8 cellular contexts compared by ENCODE assay signal in the genomic region with DNA sequence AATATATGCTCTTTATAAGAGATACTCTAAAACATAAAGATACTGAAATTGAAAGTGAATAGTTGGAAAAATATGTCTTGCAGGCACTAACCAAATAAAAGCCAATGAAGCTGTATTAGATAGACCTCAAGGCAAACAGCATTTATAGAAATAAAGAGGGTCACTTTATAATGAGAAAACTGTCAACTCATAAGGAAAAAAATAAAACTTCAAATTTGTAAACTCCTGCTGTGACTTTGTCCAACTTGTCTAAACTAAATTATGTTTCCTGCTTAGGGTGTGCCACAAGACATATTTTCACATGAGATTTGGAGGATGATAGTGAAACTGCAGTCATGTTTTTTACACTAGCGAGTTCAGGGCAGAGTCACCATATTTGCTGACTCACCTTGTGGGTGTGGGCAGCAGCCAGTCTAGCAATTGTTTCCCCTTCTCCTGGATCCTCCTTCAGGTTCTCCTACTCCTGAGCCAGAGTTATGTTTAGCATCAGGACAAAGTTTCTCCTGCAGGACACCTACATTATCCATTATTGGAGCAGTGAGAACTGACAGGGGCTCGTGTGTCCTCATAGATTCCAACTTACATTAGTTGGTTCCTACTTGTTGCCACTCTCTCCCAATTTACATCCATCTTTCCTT. TPM values are rescaled to one million over a fixed set of nuclear protein-coding genes. Genes with fewer than 3 reads are reported as not detected.
DNase-seq lines count a peak whose midpoint lies in the region; ATAC-seq and TF ChIP-seq lines count a peak whose summit lies in the region.
"Had no signal": no experiment of that assay in that cellular context is flagged by ENCODE, and none has a peak within 500 bp of the region (broad histone marks: within the 10 kb centered on the region; RNA-seq: fewer than 3 reads in every experiment).

No MANE protein-coding gene starts in this region.

- no peaks in the 10 kb centered on the region for H3K9me3 ChIP-seq in hepatocyte (ENCODE audit: low read depth)

- H3K4me1 ChIP-seq in hepatocyte (ENCODE audit: insufficient read depth) = no peaks in the 10 kb centered on the region

- ATAC-seq in HG02885 (IDR thresholded peaks at IDR 0.05; ENCODE audit: poor library complexity, unreplicated experiment) = peak; percentile 54

- in situ Hi-C loops in GM13977 (cut with MboI; ENCODE audit: low pct_unique_long_range_greater_than_20kb, low sequenced_read_pairs, unreplicated experiment) = no loop called here

- no peaks in the 10 kb centered on the region for H3K27me3 ChIP-seq in hepatocyte

- H4K20me1 ChIP-seq in hepatocyte (ENCODE audit: insufficient read depth, poor library complexity, severe bottlenecking) = no peaks in the 10 kb centered on the region

- peaks cover 4% of the 10 kb centered on the region for H3K9me2 ChIP-seq in hepatocyte (replicated peaks; ENCODE audit: insufficient read depth)

- DNase-seq in GM13977 (ENCODE audit: low spot score) (peak; percentile 33), hepatocyte (ENCODE audit: low spot score) (peak; percentile 13), COR-L47 (lab: John Stamatoyannopoulos, UW) (no peak), middle frontal gyrus (ENCODE audit: extremely low spot score, low spot score) (no peak)
- DNase-seq in effector CD8-positive, alpha-beta T cell (lab: John Stamatoyannopoulos, UW) = no peak
- DNase-seq: activated B cell treated with CpG ODN at 0.5 μM for 24 hours had no signal

- no peaks in the 10 kb centered on the region for H3K79me2 ChIP-seq in hepatocyte

- peaks cover 8% of the 10 kb centered on the region for H3K27me3 Mint-ChIP-seq in T-helper 1 cell treated with Interleukin-12 subunit alpha and Interleukin-12 subunit beta and Interleukin-4 antibody, amounts not matched to agents 30 μg/mL and 1 μg/mL, for 36 hours (ENCODE audit: low read depth)
- H3K27me3 Mint-ChIP-seq: activated B cell treated with CpG ODN at 0.5 μM for 24 hours had no signal

- H3K36me3 Mint-ChIP-seq in T-helper 1 cell treated with Interleukin-12 subunit alpha and Interleukin-12 subunit beta and Interleukin-4 antibody, amounts not matched to agents 30 μg/mL and 1 μg/mL, for 36 hours (ENCODE audit: low read depth) = peaks cover 10% of the 10 kb centered on the region

- H3K27ac Mint-ChIP-seq in T-helper 1 cell treated with Interleukin-12 subunit alpha and Interleukin-12 subunit beta and Interleukin-4 antibody, amounts not matched to agents 30 μg/mL and 1 μg/mL, for 36 hours = peak overlapping the region; percentile 53
- H3K27ac Mint-ChIP-seq: activated B cell treated with CpG ODN at 0.5 μM for 24 hours had no signal

- peaks cover 33% of the 10 kb centered on the region for H3K9me3 Mint-ChIP-seq in T-helper 1 cell treated with Interleukin-12 subunit alpha and Interleukin-12 subunit beta and Interleukin-4 antibody, amounts not matched to agents 30 μg/mL and 1 μg/mL, for 36 hours

- H3K4me2 ChIP-seq in hepatocyte = peak overlapping the region; percentile 44

- whole genome bisulfite sequencing in hepatocyte (ENCODE audit: low lambda C conversion rate, missing lambda C conversion rate) = 29% methylated on average over 2 of the region's 2 CpGs

- peaks cover 14% of the 10 kb centered on the region for H3K4me1 Mint-ChIP-seq in T-helper 1 cell treated with Interleukin-12 subunit alpha and Interleukin-12 subunit beta and Interleukin-4 antibody, amounts not matched to agents 30 μg/mL and 1 μg/mL, for 36 hours (ENCODE audit: low read depth)

- no peak overlapping the region for H3K4me3 ChIP-seq in hepatocyte

- peak overlapping the region; percentile 12 for H2AFZ ChIP-seq in hepatocyte

- no peaks in the 10 kb centered on the region for H3K36me3 ChIP-seq in hepatocyte (replicated peaks; ENCODE audit: insufficient read depth, low read depth)

- TF ChIP-seq CTCF in GM13977 (IDR thresholded peaks at IDR 0.05; ENCODE audit: extremely low read depth, insufficient read depth, missing control alignments) (no peak), hepatocyte (IDR thresholded peaks at IDR 0.05; ENCODE audit: poor library complexity) (no peak)

- no peak overlapping the region for H3K27ac ChIP-seq in hepatocyte

- H3K4me3 Mint-ChIP-seq in T-helper 1 cell treated with Interleukin-12 subunit alpha and Interleukin-12 subunit beta and Interleukin-4 antibody, amounts not matched to agents 30 μg/mL and 1 μg/mL, for 36 hours = peak overlapping the region; percentile 43
- H3K4me3 Mint-ChIP-seq: activated B cell treated with CpG ODN at 0.5 μM for 24 hours had no signal

RNA-seq across cellular contexts. Expression of gene CD53, which starts 43.8 kb away (rescaled TPM):
- 1.4 and 2.6 TPM in 2 replicates for total RNA-seq in hepatocyte
- polyA plus RNA-seq in hepatocyte = 0.79 and 2.1 TPM in 2 replicates

RNA-seq across cellular contexts. Expression of gene LRIF1, which starts 46.9 kb away (rescaled TPM):
- total RNA-seq in hepatocyte = 12.8 and 17.5 TPM in 2 replicates
- polyA plus RNA-seq in hepatocyte = 9.5 and 11.1 TPM in 2 replicates

Comparison
In these comparisons a context has a peak if more than half of its experiments do, and no peak if none do; other contexts are left out.
1. DNase-seq: peak in GM13977 (single experiment) and hepatocyte (single experiment); none in COR-L47 (single experiment), effector CD8-positive, alpha-beta T cell (single experiment) and middle frontal gyrus (single experiment).